In genomic region chr15:58229297-58229768, GRCh38 we compare ENCODE assay signal across 13 cellular contexts.
A peak's percentile ranks its signal among the peaks of the same experiment; 100 is the strongest.
DNase-seq lines count a peak whose midpoint lies in the region; ATAC-seq and TF ChIP-seq lines count a peak whose summit lies in the region.
"Had no signal": no experiment of that assay in that cellular context is flagged by ENCODE, and none has a peak within 500 bp of the region (broad histone marks: within the 10 kb centered on the region; RNA-seq: fewer than 3 reads in every experiment).

No MANE protein-coding gene starts in this region.

- no peaks in the 10 kb centered on the region for H3K27me3 ChIP-seq in AG04450 (ENCODE audit: control insufficient read depth, insufficient read depth, low read length)
- H3K27me3 ChIP-seq: suprapubic skin had no signal

- H3K4me1 Mint-ChIP-seq in activated CD4-positive, alpha-beta T cell treated with anti-CD3 and anti-CD28 coated beads, Interleukin-2, amount 10 ng/mL, durations not matched to agents 7 days and 5 days: peaks cover 15% of the 10 kb centered on the region

- no peak for ATAC-seq in HG02610 (IDR thresholded peaks at IDR 0.05; ENCODE audit: unreplicated experiment)

- H3K4me3 Mint-ChIP-seq in activated CD4-positive, alpha-beta T cell treated with anti-CD3 and anti-CD28 coated beads, Interleukin-2, amount 10 ng/mL, durations not matched to agents 7 days and 5 days: no peak overlapping the region

- no peaks in the 10 kb centered on the region for H3K36me3 Mint-ChIP-seq in activated CD4-positive, alpha-beta T cell treated with anti-CD3 and anti-CD28 coated beads, Interleukin-2, amount 10 ng/mL, durations not matched to agents 7 days and 5 days (ENCODE audit: low read depth)
- H3K36me3 Mint-ChIP-seq: CD4-positive, alpha-beta memory T cell; T-cell had no signal

- peaks cover 13% of the 10 kb centered on the region for H3K27me3 Mint-ChIP-seq in activated CD4-positive, alpha-beta T cell treated with anti-CD3 and anti-CD28 coated beads, Interleukin-2, amount 10 ng/mL, durations not matched to agents 7 days and 5 days

- TF ChIP-seq CTCF in AG04450 (IDR thresholded peaks at IDR 0.05; ENCODE audit: low read depth, low read length): no peak

- CTCF ChIA-PET in AG04450 (lab: Charles Lee): interaction anchor here (0.6 to 2.3 kb wide), 3 partner anchors 82 to 1018 kb away, joined by 3 to 26 read pairs (median 7); partner anchors contain the start of gene MINDY2
- CTCF ChIA-PET in activated CD4-positive, alpha-beta T cell treated with anti-CD3 and anti-CD28 coated beads, Interleukin-2, amount 10 ng/mL, durations not matched to agents 7 days and 5 days (lab: Charles Lee): interaction anchor here (1.5 kb wide), 1 partner anchor 542 kb away, joined by 4 read pairs; the partner anchor contains the start of gene MINDY2

- peak overlapping the region; percentile 42 for H3K27ac ChIP-seq in AG04450 (ENCODE audit: low read depth, low read length)
- H3K27ac ChIP-seq: HL-60, suprapubic skin had no signal

- H3K9me3 Mint-ChIP-seq in activated CD4-positive, alpha-beta T cell treated with anti-CD3 and anti-CD28 coated beads, Interleukin-2, amount 10 ng/mL, durations not matched to agents 7 days and 5 days: no peaks in the 10 kb centered on the region
- H3K9me3 Mint-ChIP-seq: CD4-positive, alpha-beta memory T cell; T-cell had no signal

- no peak for DNase-seq in AG04450 (ENCODE audit: low read depth, low spot score)
- peak; percentile 11 for DNase-seq in NCI-H1048 (lab: John Stamatoyannopoulos, UW)
- DNase-seq in fibroblast of peridontal ligament (ENCODE audit: extremely low read depth): peak; percentile 26
- peak; percentile 24 for DNase-seq in middle frontal gyrus (ENCODE audit: extremely low spot score, low spot score)
- DNase-seq in GF-D8 (lab: John Stamatoyannopoulos, UW): no peak
- no peak for DNase-seq in activated CD4-positive, alpha-beta T cell treated with anti-CD3 and anti-CD28 coated beads, Interleukin-2, amount 10 ng/mL, durations not matched to agents 7 days and 5 days
- no peak for DNase-seq in DMS153 (lab: John Stamatoyannopoulos, UW)
- DNase-seq: activated T-cell treated with anti-CD3 and anti-CD28 coated beads for 4 hours; CD4-positive, alpha-beta memory T cell; T-cell had no signal

- no peaks in the 10 kb centered on the region for H3K9me3 ChIP-seq in AG04450 (ENCODE audit: control insufficient read depth, insufficient read depth, low read length)
- H3K9me3 ChIP-seq: suprapubic skin had no signal

- POLR2A ChIA-PET in AG04450 (lab: Yijun Ruan, JAX): interaction anchor here (1.2 to 1.8 kb wide), 2 partner anchors 103 to 541 kb away, joined by 3 to 4 read pairs; partner anchors contain the start of gene MINDY2
- POLR2A ChIA-PET in activated CD4-positive, alpha-beta T cell treated with anti-CD3 and anti-CD28 coated beads, Interleukin-2, amount 10 ng/mL, durations not matched to agents 7 days and 5 days (lab: Charles Lee): no interaction called here

- H3K4me3 ChIP-seq in AG04450 (ENCODE audit: low read depth, low read length): no peak overlapping the region
- H3K4me3 ChIP-seq: suprapubic skin had no signal

- H3K27ac Mint-ChIP-seq in activated CD4-positive, alpha-beta T cell treated with anti-CD3 and anti-CD28 coated beads, Interleukin-2, amount 10 ng/mL, durations not matched to agents 7 days and 5 days: no peak overlapping the region
- H3K27ac Mint-ChIP-seq: CD4-positive, alpha-beta memory T cell; T-cell had no signal

Comparison
In these comparisons a context has a peak if more than half of its experiments do, and no peak if none do; other contexts are left out.
1. DNase-seq: peak in NCI-H1048 (single experiment), fibroblast of peridontal ligament (single experiment) and middle frontal gyrus (single experiment); none in AG04450 (single experiment), GF-D8 (single experiment), activated CD4-positive, alpha-beta T cell treated with anti-CD3 and anti-CD28 coated beads, Interleukin-2, amount 10 ng/mL, durations not matched to agents 7 days and 5 days (single experiment) and DMS153 (single experiment).